Comparison of ENCODE assay signal across 8 cellular contexts in genomic region chr10:49204119-49204518, GRCh38. TPM values are rescaled to one million over a fixed set of nuclear protein-coding genes. Genes with fewer than 3 reads are reported as not detected.
"Had no signal": no experiment of that assay in that cellular context is flagged by ENCODE, and none has a peak within 500 bp of the region (broad histone marks: within the 10 kb centered on the region; RNA-seq: fewer than 3 reads in every experiment).

No MANE protein-coding gene starts in this region.

- DNase-seq: GDM1, GF-D8 had no signal

- ATAC-seq: GM12878 had no signal

- FAIRE-seq: G401.6, GM12878, GM12891, GM12892, GM19239 had no signal

- H3K4me3 ChIP-seq: GM12878 had no signal

RNA-seq across cellular contexts. Expression of gene TMEM273, which starts 15.9 kb away (rescaled TPM):
- total RNA-seq: G401 had no signal
